In genomic region chr1:151482017-151482416, GRCh38 we compare ENCODE assay signal across 33 cellular contexts. TPM values are rescaled to one million over a fixed set of nuclear protein-coding genes. Genes with fewer than 3 reads are reported as not detected.
"Had no signal": no experiment of that assay in that cellular context is flagged by ENCODE, and none has a peak within 500 bp of the region (broad histone marks: within the 10 kb centered on the region; RNA-seq: fewer than 3 reads in every experiment).

No MANE protein-coding gene starts in this region.

- H3K4me1 ChIP-seq: adrenal gland, ascending aorta, breast epithelium had no signal

- H3K4me3 ChIP-seq: adrenal gland, ascending aorta, body of pancreas, breast epithelium, cardiac muscle cell had no signal

- FAIRE-seq: astrocyte, bronchial epithelial cell had no signal

- H3K27ac ChIP-seq: adrenal gland, ascending aorta, body of pancreas, brain microvascular endothelial cell, breast epithelium, cardiac muscle cell had no signal

- H3K36me3 ChIP-seq: adrenal gland, ascending aorta, brain microvascular endothelial cell, breast epithelium, cardiac muscle cell had no signal

- H3K9me3 ChIP-seq: ascending aorta, breast epithelium had no signal

- ATAC-seq: activated naive CD4-positive, alpha-beta T cell treated with anti-CD3 and anti-CD28 coated beads, Interleukin-2, amount 50 U/mL, for 72 hours; activated naive CD8-positive, alpha-beta T cell treated with anti-CD3 and anti-CD28 coated beads, Interleukin-2, amount 50 U/mL, for 24 hours; activated T-cell treated with anti-CD3 and anti-CD28 coated beads, Interleukin-2, amount 50 U/mL, for 4 hours; activated T-cell treated with anti-CD3 and anti-CD28 coated beads, Interleukin-2, amount 50 U/mL, for 72 hours; activated T-helper 17 cell treated with anti-CD3 and anti-CD28 coated beads, Interleukin-2, amount 50 U/mL, for 72 hours; body of pancreas had no signal

- DNase-seq: activated effector memory CD4-positive, alpha-beta T cell treated with anti-CD3 and anti-CD28 coated beads, Interleukin-2, amount 50 U/mL, for 16 hours; activated effector memory CD4-positive, alpha-beta T cell treated with Interleukin-2 at 50 U/mL for 16 hours; activated gamma-delta T cell; activated gamma-delta T cell treated with Interleukin-2 at 50 U/mL for 16 hours; activated naive CD4-positive, alpha-beta T cell; activated naive CD4-positive, alpha-beta T cell treated with anti-CD3 and anti-CD28 coated beads for 36 hours; activated naive CD4-positive, alpha-beta T cell treated with anti-CD3 and anti-CD28 coated beads, Interleukin-2, amount 10 ng/mL, durations not matched to agents 7 days and 5 days; activated naive CD4-positive, alpha-beta T cell treated with anti-CD3 and anti-CD28 coated beads, Interleukin-2, amount 50 U/mL, for 16 hours; activated naive CD4-positive, alpha-beta T cell treated with Interleukin-2 at 50 U/mL for 16 hours; activated naive CD8-positive, alpha-beta T cell treated with anti-CD3 and anti-CD28 coated beads for 36 hours; activated naive CD8-positive, alpha-beta T cell treated with anti-CD3 and anti-CD28 coated beads, Interleukin-2, amount 10 ng/mL, durations not matched to agents 7 days and 5 days; activated naive CD8-positive, alpha-beta T cell treated with anti-CD3 and anti-CD28 coated beads, Interleukin-2, amount 50 U/mL, for 24 hours; activated T-cell treated with anti-CD3 and anti-CD28 coated beads, Interleukin-2, amount 50 U/mL, for 24 hours; activated T-cell treated with anti-CD3 and anti-CD28 coated beads, Interleukin-2, amount 50 U/mL, for 4 hours; activated T-cell treated with anti-CD3 and anti-CD28 coated beads, Interleukin-2, amount 50 U/mL, for 48 hours; activated T-cell treated with anti-CD3 and anti-CD28 coated beads, Interleukin-2, amount 50 U/mL, for 72 hours; adrenal gland; amniotic stem cell; amygdala; anterior cingulate cortex; aorta; body of pancreas; brain microvascular endothelial cell; caudate nucleus; central memory CD4-positive, alpha-beta T cell; cerebellar nuclear complex had no signal

- H3K27me3 ChIP-seq: adrenal gland, ascending aorta, body of pancreas, brain microvascular endothelial cell, breast epithelium, cardiac muscle cell had no signal

RNA-seq across cellular contexts. Expression of gene CGN, which starts 29.2 kb away (rescaled TPM):
- total RNA-seq: ascending aorta had no signal
